24 cellular contexts compared by ENCODE assay signal in genomic region chr9:125074976-125075375, GRCh38.
DNase-seq lines count a peak whose midpoint lies in the region; ATAC-seq and TF ChIP-seq lines count a peak whose summit lies in the region.
"Had no signal": no experiment of that assay in that cellular context is flagged by ENCODE, and none has a peak within 500 bp of the region (broad histone marks: within the 10 kb centered on the region; RNA-seq: fewer than 3 reads in every experiment).

No MANE protein-coding gene starts in this region.

- no peak overlapping the region for H3K4me3 ChIP-seq in fibroblast of mammary gland (ENCODE audit: control insufficient read depth, low read depth, low read length)
- H3K4me3 ChIP-seq: A549, dorsolateral prefrontal cortex, gastroesophageal sphincter, GM23338, mucosa of descending colon had no signal

- H3K27ac Mint-ChIP-seq in activated T-cell treated with anti-CD3 and anti-CD28 coated beads, Interleukin-2, amount 50 U/mL, for 24 hours = no peak overlapping the region
- H3K27ac Mint-ChIP-seq: activated naive CD4-positive, alpha-beta T cell treated with anti-CD3 and anti-CD28 coated beads for 36 hours; activated T-cell treated with anti-CD3 and anti-CD28 coated beads, Interleukin-2, amount 50 U/mL, for 72 hours; GM23338; nephron progenitor cell; type B pancreatic cell had no signal

- no peak for TF ChIP-seq CTCF in fibroblast of mammary gland (conservative IDR thresholded peaks at IDR 0.05; ENCODE audit: control insufficient read depth, insufficient read depth, low read depth, low read length)

- peak; percentile 40; the same call in 1 of the 3 replicates for ATAC-seq in SK-N-SH treated with all-trans-retinoic acid at 6 μM for 48 hours
- no peak for ATAC-seq in GM21367 (IDR thresholded peaks at IDR 0.05; ENCODE audit: unreplicated experiment)
- ATAC-seq: A549; activated T-cell treated with anti-CD3 and anti-CD28 coated beads, Interleukin-2, amount 50 U/mL, for 72 hours; gastroesophageal sphincter; GM23338; mucosa of descending colon had no signal

- no peak overlapping the region for H3K4me3 Mint-ChIP-seq in activated T-cell treated with anti-CD3 and anti-CD28 coated beads, Interleukin-2, amount 50 U/mL, for 24 hours
- H3K4me3 Mint-ChIP-seq: activated naive CD4-positive, alpha-beta T cell treated with anti-CD3 and anti-CD28 coated beads for 36 hours; activated T-cell treated with anti-CD3 and anti-CD28 coated beads, Interleukin-2, amount 50 U/mL, for 72 hours; GM23338; nephron progenitor cell; type B pancreatic cell had no signal

- H3K9me3 Mint-ChIP-seq in activated T-cell treated with anti-CD3 and anti-CD28 coated beads, Interleukin-2, amount 50 U/mL, for 24 hours = no peaks in the 10 kb centered on the region
- H3K9me3 Mint-ChIP-seq: activated naive CD4-positive, alpha-beta T cell treated with anti-CD3 and anti-CD28 coated beads for 36 hours; activated T-cell treated with anti-CD3 and anti-CD28 coated beads, Interleukin-2, amount 50 U/mL, for 72 hours; GM23338; type B pancreatic cell had no signal

- DNase-seq in Ammon's horn (ENCODE audit: low spot score) (peak; percentile 20), fibroblast of mammary gland (ENCODE audit: low read depth) (peak; percentile 47), non-pigmented ciliary epithelial cell (ENCODE audit: low read depth) (peak; percentile 15), NAMALWA (ENCODE audit: low spot score) (no peak)
- no peak for DNase-seq in activated T-cell treated with anti-CD3 and anti-CD28 coated beads, Interleukin-2, amount 50 U/mL, for 24 hours
- no peak for DNase-seq in stimulated activated CD4-positive, alpha-beta T cell treated with anti-CD3 and anti-CD28 coated beads, Interleukin-4, amount 100 ng/mL, for 1 hour
- DNase-seq: activated CD4-positive, alpha-beta T cell treated with anti-CD3 and anti-CD28 coated beads for 48 hours; activated naive CD4-positive, alpha-beta T cell treated with anti-CD3 and anti-CD28 coated beads for 36 hours; activated T-cell treated with anti-CD3 and anti-CD28 coated beads, Interleukin-2, amount 50 U/mL, for 72 hours; amygdala; dorsolateral prefrontal cortex; kidney; mucosa of descending colon; NCI-H1417; NCI-H2081 treated with DMSO at 0.1 percent for 48 hours; NCI-H82; nephron progenitor cell; RPMI8226 had no signal

- H3K27me3 Mint-ChIP-seq in activated T-cell treated with anti-CD3 and anti-CD28 coated beads, Interleukin-2, amount 50 U/mL, for 24 hours = no peaks in the 10 kb centered on the region
- H3K27me3 Mint-ChIP-seq: type B pancreatic cell had no signal

- H3K4me1 Mint-ChIP-seq in activated T-cell treated with anti-CD3 and anti-CD28 coated beads, Interleukin-2, amount 50 U/mL, for 24 hours (ENCODE audit: low read depth) = peaks cover 1% of the 10 kb centered on the region
- H3K4me1 Mint-ChIP-seq: GM23338, nephron progenitor cell had no signal

- H3K36me3 Mint-ChIP-seq in activated T-cell treated with anti-CD3 and anti-CD28 coated beads, Interleukin-2, amount 50 U/mL, for 24 hours (ENCODE audit: low read depth) = peaks cover 5% of the 10 kb centered on the region
- H3K36me3 Mint-ChIP-seq: type B pancreatic cell had no signal

TF ChIP-seq in SK-N-SH treated with all-trans-retinoic acid at 6 μM for 48 hours, 23 proteins besides CTCF, POLR2A, EP300 and RAD21 (continues in another document):
- TF ChIP-seq PATZ1 (CRISPR knock-in tag; IDR thresholded peaks at IDR 0.05; ENCODE audit: borderline replicate concordance) = no peak
- no peak for TF ChIP-seq POU6F1 (CRISPR knock-in tag; IDR thresholded peaks at IDR 0.05; ENCODE audit: borderline replicate concordance, low read depth)
- TF ChIP-seq ZFP30 (CRISPR knock-in tag; IDR thresholded peaks at IDR 0.05) = no peak
- TF ChIP-seq SNAI2 (CRISPR knock-in tag; IDR thresholded peaks at IDR 0.05) = no peak
- TF ChIP-seq CREB5 (CRISPR knock-in tag; IDR thresholded peaks at IDR 0.05; ENCODE audit: low read depth) = no peak
- no peak for TF ChIP-seq TOX (CRISPR knock-in tag; IDR thresholded peaks at IDR 0.05; ENCODE audit: borderline replicate concordance)
- no peak for TF ChIP-seq ARNTL (CRISPR knock-in tag; IDR thresholded peaks at IDR 0.05; ENCODE audit: borderline replicate concordance, low read depth)
- TF ChIP-seq BACH2 (CRISPR knock-in tag; IDR thresholded peaks at IDR 0.05; ENCODE audit: borderline replicate concordance) = no peak
- TF ChIP-seq ISL1 (CRISPR knock-in tag; IDR thresholded peaks at IDR 0.05) = no peak
- TF ChIP-seq ZNF70 (CRISPR knock-in tag; IDR thresholded peaks at IDR 0.05) = no peak
- no peak for TF ChIP-seq ZFP3 (CRISPR knock-in tag; IDR thresholded peaks at IDR 0.05)
- no peak for TF ChIP-seq ZNF565 (CRISPR knock-in tag; conservative IDR thresholded peaks at IDR 0.05; ENCODE audit: low read depth)
- no peak for TF ChIP-seq OSR1 (CRISPR knock-in tag; IDR thresholded peaks at IDR 0.05)
- no peak for TF ChIP-seq CSRNP3 (CRISPR knock-in tag; IDR thresholded peaks at IDR 0.05)

Comparison
In these comparisons a context has a peak if more than half of its experiments do, and no peak if none do; other contexts are left out.
1. DNase-seq: peak in Ammon's horn (single experiment), fibroblast of mammary gland (single experiment) and non-pigmented ciliary epithelial cell (single experiment); none in activated T-cell treated with anti-CD3 and anti-CD28 coated beads, Interleukin-2, amount 50 U/mL, for 24 hours (single experiment), NAMALWA (single experiment) and stimulated activated CD4-positive, alpha-beta T cell treated with anti-CD3 and anti-CD28 coated beads, Interleukin-4, amount 100 ng/mL, for 1 hour (single experiment).